In the genomic region with DNA sequence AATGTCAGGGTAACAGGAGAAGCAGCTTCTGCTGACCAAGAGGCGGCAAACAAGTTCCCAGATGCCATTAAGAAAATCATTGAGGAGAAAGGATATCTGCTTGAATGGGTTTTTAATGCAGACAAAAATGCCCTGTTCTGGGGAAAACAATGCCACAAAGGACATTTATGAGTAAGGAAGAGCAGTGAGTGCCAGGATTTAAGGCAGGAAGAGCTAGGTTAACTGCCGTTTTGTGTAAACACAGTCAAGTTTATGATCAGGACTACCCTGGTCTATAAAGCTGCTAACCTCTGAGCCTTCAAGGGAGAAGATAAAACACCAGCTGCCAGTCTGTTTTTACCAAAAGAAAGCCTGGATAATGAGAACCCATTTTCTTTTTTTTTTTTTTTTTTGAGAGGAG, we compare ENCODE assay signal across 24 cellular contexts. TPM values are rescaled to one million over a fixed set of nuclear protein-coding genes. Genes with fewer than 3 reads are reported as not detected.
A peak's percentile ranks its signal among the peaks of the same experiment; 100 is the strongest.
DNase-seq lines count a peak whose midpoint lies in the region; ATAC-seq and TF ChIP-seq lines count a peak whose summit lies in the region.
"Had no signal": no experiment of that assay in that cellular context is flagged by ENCODE, and none has a peak within 500 bp of the region (broad histone marks: within the 10 kb centered on the region; RNA-seq: fewer than 3 reads in every experiment).

No MANE protein-coding gene starts in this region.

- H3K4me3 Mint-ChIP-seq in H9, result no peak overlapping the region
- H3K4me3 Mint-ChIP-seq in WTC11, result no peak overlapping the region
- H3K4me3 Mint-ChIP-seq in neural crest cell, result no peak overlapping the region
- H3K4me3 Mint-ChIP-seq: CD4-positive, CD25-positive, alpha-beta regulatory T cell had no signal

- H2BK20ac ChIP-seq in H9 (ENCODE audit: low read depth, low read length, poor library complexity, severe bottlenecking), result no peak overlapping the region

- no peak overlapping the region for H4K8ac ChIP-seq in H9 (replicated peaks; ENCODE audit: insufficient read length, low read depth, low read length)

- H2AK5ac ChIP-seq in H9 (ENCODE audit: insufficient read length, low read length), result no peak overlapping the region

- TF ChIP-seq CTCF in H9 (conservative IDR thresholded peaks at IDR 0.05) (no peak), WTC11 (IDR thresholded peaks at IDR 0.05) (no peak), neural crest cell (conservative IDR thresholded peaks at IDR 0.05) (no peak)

- H2BK15ac ChIP-seq in H9 (ENCODE audit: low read depth, low read length), result no peak overlapping the region

- DNase-seq in H9, result no peak
- DNase-seq in WTC11 (ENCODE audit: low spot score), result no peak
- DNase-seq in islet precursor cell, result peak; percentile 29
- DNase-seq in neural crest cell (ENCODE audit: low read depth, low spot score), result no peak
- no peak for DNase-seq in NCI-H345 (lab: John Stamatoyannopoulos, UW)
- no peak for DNase-seq in GF-D8 (lab: John Stamatoyannopoulos, UW)
- DNase-seq: BE2C; CD4-positive, CD25-positive, alpha-beta regulatory T cell; EL; GOT3; KG1; NCI-H1105; NCI-H1694; NCI-H2081 treated with DMSO at 0.1 percent for 48 hours; NCI-H2171 treated with DMSO at 0.1 percent for 48 hours; NCI-H446; NCI-H526; OCI-M1; SHP77 had no signal

- no peak overlapping the region for H3K23ac ChIP-seq in H9 (ENCODE audit: insufficient read length, low read depth, low read length)

- H3K27me3 ChIP-seq in H9 (ENCODE audit: insufficient read depth, low read length), result no peaks in the 10 kb centered on the region
- H3K27me3 ChIP-seq: BE2C had no signal

- no peak overlapping the region for H3K9ac ChIP-seq in H9 (ENCODE audit: extremely low read depth, insufficient read length, low read length)

- H3K36me3 Mint-ChIP-seq in H9 (ENCODE audit: insufficient read depth in 1 of 3, low read depth in 3 of 3) (peaks cover 20 to 32% (median 30%) of the 10 kb centered on the region in 3 experiments; a peak in 6 of 7 replicates), WTC11 (peaks cover 26% of the 10 kb centered on the region), neural crest cell (ENCODE audit: low read depth) (peaks cover 8% of the 10 kb centered on the region)

- H3K9me3 ChIP-seq in H9 (ENCODE audit: control insufficient read depth, low read depth, low read length), result no peaks in the 10 kb centered on the region
- H3K9me3 ChIP-seq: BE2C had no signal

- H3K27ac ChIP-seq in H9 (ENCODE audit: insufficient read length, low read depth, low read length), result no peak overlapping the region
- H3K27ac ChIP-seq: A549, SK-N-MC had no signal

- peaks cover 13% of the 10 kb centered on the region for H3K79me1 ChIP-seq in H9 (ENCODE audit: insufficient read depth, low read depth, low read length, poor library complexity, severe bottlenecking)

- H2BK5ac ChIP-seq in H9 (ENCODE audit: insufficient read length, low read length), result no peak overlapping the region

- H2BK120ac ChIP-seq in H9 (ENCODE audit: low read depth, low read length, poor library complexity, severe bottlenecking), result no peak overlapping the region

- CTCF ChIA-PET in WTC11 (lab: Charles Lee), result no interaction called here

- H4K5ac ChIP-seq in H9 (ENCODE audit: insufficient read length, low read depth, low read length), result no peak overlapping the region

- H3K4me1 ChIP-seq in H9 (ENCODE audit: insufficient read depth, low read length), result no peaks in the 10 kb centered on the region
- H3K4me1 ChIP-seq: BE2C had no signal

- H2AFZ ChIP-seq in H9 (ENCODE audit: low read length), result no peak overlapping the region

- no peak overlapping the region for H3K18ac ChIP-seq in H9 (ENCODE audit: insufficient read length, low read depth, low read length)

- H3K4me1 Mint-ChIP-seq in H9, result no peaks in the 10 kb centered on the region
- no peaks in the 10 kb centered on the region for H3K4me1 Mint-ChIP-seq in WTC11
- no peaks in the 10 kb centered on the region for H3K4me1 Mint-ChIP-seq in neural crest cell

- no peak overlapping the region for H3T11ph ChIP-seq in H9 (ENCODE audit: low read length)

- H4K20me1 ChIP-seq in H9 (ENCODE audit: control insufficient read depth, insufficient read depth, insufficient read length), result no peaks in the 10 kb centered on the region

- no peaks in the 10 kb centered on the region for H3K23me2 ChIP-seq in H9 (ENCODE audit: insufficient read length, low read depth, low read length, poor library complexity, severe bottlenecking)

- no peak overlapping the region for H3K4ac ChIP-seq in H9 (ENCODE audit: low read depth, low read length)

- H2BK12ac ChIP-seq in H9 (ENCODE audit: insufficient read length, low read depth, low read length), result no peak overlapping the region

- peaks cover 28% of the 10 kb centered on the region; the same call in 1 of the 2 replicates for H3K79me2 ChIP-seq in H9 (ENCODE audit: insufficient read depth, low read length)

- H4K91ac ChIP-seq in H9 (ENCODE audit: insufficient read length, low read depth, low read length), result no peak overlapping the region

- no peak for ATAC-seq in WTC11
- no peak for ATAC-seq in GM21786 (IDR thresholded peaks at IDR 0.05; ENCODE audit: unreplicated experiment)
- no peak for ATAC-seq in GM19324 (IDR thresholded peaks at IDR 0.05; ENCODE audit: low FRiP score, unreplicated experiment)
- ATAC-seq: A549, HCT116 had no signal

- H3K4me2 ChIP-seq in H9 (ENCODE audit: insufficient read depth, insufficient read length, low read length), result no peak overlapping the region
- H3K4me2 ChIP-seq: A549 had no signal

- POLR2A ChIA-PET in WTC11 (lab: Charles Lee), result interaction anchor here (0.7 kb wide), 2 partner anchors 69 to 288 kb away, joined by 3 to 7 read pairs; no protein-coding TSS in a partner anchor

- H3K9me3 Mint-ChIP-seq in H9 (no peaks in the 10 kb centered on the region), WTC11 (peaks cover 6% of the 10 kb centered on the region; the same call in 1 of the 2 replicates), neural crest cell (peaks cover 2% of the 10 kb centered on the region)
- H3K9me3 Mint-ChIP-seq: CD4-positive, CD25-positive, alpha-beta regulatory T cell had no signal

- H3K56ac ChIP-seq in H9 (ENCODE audit: insufficient read length, low read depth, low read length), result no peak overlapping the region

- WGBS in H9 (ENCODE audit: extremely low coverage, insufficient read length, low lambda C conversion rate), result no CpG with 5 or more reads among the region's 2 CpGs

- H3K27me3 Mint-ChIP-seq in H9 (ENCODE audit: low read depth) (no peaks in the 10 kb centered on the region), WTC11 (ENCODE audit: low read depth) (no peaks in the 10 kb centered on the region), neural crest cell (ENCODE audit: low read depth) (no peaks in the 10 kb centered on the region)
- H3K27me3 Mint-ChIP-seq: CD4-positive, CD25-positive, alpha-beta regulatory T cell had no signal

- H3K14ac ChIP-seq in H9 (ENCODE audit: insufficient read depth, low read length), result no peak overlapping the region

- peak overlapping the region in 2 of 3 experiments; percentile 4 to 84; a peak in 3 of 7 replicates for H3K27ac Mint-ChIP-seq in H9
- H3K27ac Mint-ChIP-seq in WTC11, result peak overlapping the region; percentile 25; the same call in 1 of the 2 replicates
- H3K27ac Mint-ChIP-seq in neural crest cell (ENCODE audit: unreplicated experiment), result peak overlapping the region; percentile 16

TF ChIP-seq in WTC11, 78 proteins besides CTCF, POLR2A, EP300 and RAD21:
- no peak for TF ChIP-seq SOX15 (CRISPR knock-in tag; IDR thresholded peaks at IDR 0.05)

RNA-seq across cellular contexts. Expression of a gene that starts 8.5 kb away (rescaled TPM):
- total RNA-seq in H9 (2021) (80.7 and 85.7 TPM in 2 replicates), WTC11 (2021) (71.1 to 81.8 TPM (median 71.2 TPM) in 3 replicates), neural crest cell (81.6 and 83.1 TPM in 2 replicates)
